14 cellular contexts compared by ENCODE assay signal in genomic region chr9:116713266-116713665, GRCh38.
"Had no signal": no experiment of that assay in that cellular context is flagged by ENCODE, and none has a peak within 500 bp of the region (broad histone marks: within the 10 kb centered on the region; RNA-seq: fewer than 3 reads in every experiment).

No MANE protein-coding gene starts in this region.

- H3K4me1 Mint-ChIP-seq: activated T-helper 17 cell treated with anti-CD3 and anti-CD28 coated beads, Interleukin-2, amount 50 U/mL, for 72 hours had no signal

- H3K36me3 ChIP-seq: cardiac muscle cell, sigmoid colon, transverse colon had no signal

- ATAC-seq: activated CD8-positive, alpha-beta T cell treated with anti-CD3 and anti-CD28 coated beads, Interleukin-2, amount 10 ng/mL, durations not matched to agents 7 days and 5 days; activated T-helper 17 cell treated with anti-CD3 and anti-CD28 coated beads, Interleukin-2, amount 50 U/mL, for 72 hours; foreskin keratinocyte; psoas muscle had no signal

- H3K4me1 ChIP-seq: foreskin keratinocyte, psoas muscle, sigmoid colon, transverse colon had no signal

- H3K27ac ChIP-seq: cardiac muscle cell, coronary artery, foreskin keratinocyte, psoas muscle, sigmoid colon, transverse colon had no signal

- H3K27ac Mint-ChIP-seq: activated CD8-positive, alpha-beta T cell treated with anti-CD3 and anti-CD28 coated beads, Interleukin-2, amount 10 ng/mL, durations not matched to agents 7 days and 5 days; activated naive CD4-positive, alpha-beta T cell treated with anti-CD3 and anti-CD28 coated beads for 36 hours; activated T-helper 17 cell treated with anti-CD3 and anti-CD28 coated beads, Interleukin-2, amount 50 U/mL, for 72 hours; T-helper 2 cell treated with Interferon-gamma antibody and Interleukin-4, amounts not matched to agents 5 μg/mL and 100 μg/mL, for 36 hours had no signal

- H3K4me3 ChIP-seq: cardiac muscle cell, coronary artery, psoas muscle, sigmoid colon, transverse colon had no signal

- H3K9me3 ChIP-seq: psoas muscle, sigmoid colon, transverse colon had no signal

- H3K9me3 Mint-ChIP-seq: activated naive CD4-positive, alpha-beta T cell treated with anti-CD3 and anti-CD28 coated beads for 36 hours; T-helper 2 cell treated with Interferon-gamma antibody and Interleukin-4, amounts not matched to agents 5 μg/mL and 100 μg/mL, for 36 hours had no signal

- H3K4me3 Mint-ChIP-seq: activated CD8-positive, alpha-beta T cell treated with anti-CD3 and anti-CD28 coated beads, Interleukin-2, amount 10 ng/mL, durations not matched to agents 7 days and 5 days; activated naive CD4-positive, alpha-beta T cell treated with anti-CD3 and anti-CD28 coated beads for 36 hours; activated T-helper 17 cell treated with anti-CD3 and anti-CD28 coated beads, Interleukin-2, amount 50 U/mL, for 72 hours; T-helper 2 cell treated with Interferon-gamma antibody and Interleukin-4, amounts not matched to agents 5 μg/mL and 100 μg/mL, for 36 hours had no signal

- H3K27me3 ChIP-seq: foreskin keratinocyte, sigmoid colon, transverse colon had no signal

- DNase-seq: activated CD4-positive, alpha-beta T cell treated with anti-CD3 and anti-CD28 coated beads for 1 hour; activated CD8-positive, alpha-beta T cell treated with anti-CD3 and anti-CD28 coated beads, Interleukin-2, amount 10 ng/mL, durations not matched to agents 7 days and 5 days; activated naive CD4-positive, alpha-beta T cell treated with anti-CD3 and anti-CD28 coated beads for 36 hours; effector CD4-positive, alpha-beta T cell; foreskin keratinocyte; kidney; psoas muscle; sigmoid colon; stimulated activated naive CD4-positive, alpha-beta T cell; transverse colon had no signal
